In genomic region chr18:35566019-35566418, GRCh38 we compare ENCODE assay signal across 35 cellular contexts.
"Had no signal": no experiment of that assay in that cellular context is flagged by ENCODE, and none has a peak within 500 bp of the region (broad histone marks: within the 10 kb centered on the region; RNA-seq: fewer than 3 reads in every experiment).

No MANE protein-coding gene starts in this region.

- H3K9me3 ChIP-seq: MG63 had no signal

- H3K36me3 ChIP-seq: MG63 had no signal

- DNase-seq: Kasumi-1, MG63, MM.1S, MV-4-11, NCI-H1048, NCI-H1092, NCI-H1092 treated with DMSO at 0.1 percent for 48 hours, NCI-H1105, NCI-H1105 treated with DMSO at 0.1 percent for 48 hours, NCI-H1417, NCI-H1417 treated with DMSO at 0.1 percent for 48 hours, NCI-H1436, NCI-H1436 treated with DMSO at 0.1 percent for 48 hours, NCI-H146, NCI-H1694, NCI-H1694 treated with DMSO at 0.1 percent for 48 hours, NCI-H187, NCI-H187 treated with DMSO at 0.1 percent for 48 hours, NCI-H1930, NCI-H2029, NCI-H2029 treated with DMSO at 0.1 percent for 48 hours, NCI-H2081, NCI-H2081 treated with DMSO at 0.1 percent for 48 hours, NCI-H2107, NCI-H2171, NCI-H2171 treated with DMSO at 0.1 percent for 48 hours, NCI-H2227 treated with DMSO at 0.1 percent for 48 hours, NCI-H226, NCI-H345, NCI-H446, NCI-H446 treated with DMSO at 0.1 percent for 48 hours, NCI-H510A, NCI-H510A treated with DMSO at 0.1 percent for 48 hours, NCI-H524, NCI-H524 treated with DMSO at 0.1 percent for 48 hours had no signal

- H3K4me3 ChIP-seq: MG63 had no signal
